In genomic region chr12:2998789-2999264, GRCh38 we compare ENCODE assay signal across 8 cellular contexts. TPM values are rescaled to one million over a fixed set of nuclear protein-coding genes. Genes with fewer than 3 reads are reported as not detected.
DNase-seq lines count a peak whose midpoint lies in the region; ATAC-seq and TF ChIP-seq lines count a peak whose summit lies in the region.

No MANE protein-coding gene starts in this region.

- H2BK15ac ChIP-seq in H9 (ENCODE audit: low read depth, low read length): no peak overlapping the region

- no peaks in the 10 kb centered on the region; the same call in 1 of the 2 replicates for H3K27me3 Mint-ChIP-seq in H9 (ENCODE audit: low read depth)

- H2AFZ ChIP-seq in H9 (ENCODE audit: low read length): no peak overlapping the region

- CTCF ChIA-PET in GM10248 (lab: Yijun Ruan, JAX): no interaction called here

- H3K4me2 ChIP-seq in H9 (ENCODE audit: insufficient read depth, insufficient read length, low read length): no peak overlapping the region

- H4K20me1 ChIP-seq in H9 (ENCODE audit: control insufficient read depth, insufficient read depth, insufficient read length): no peaks in the 10 kb centered on the region

- no peaks in the 10 kb centered on the region for H3K23me2 ChIP-seq in H9 (ENCODE audit: insufficient read length, low read depth, low read length, poor library complexity, severe bottlenecking)

- no peak overlapping the region for H3T11ph ChIP-seq in H9 (ENCODE audit: low read length)

- H3K9me3 ChIP-seq in H9 (ENCODE audit: control insufficient read depth, low read depth, low read length) (no peaks in the 10 kb centered on the region), skeletal muscle tissue (ENCODE audit: control insufficient read depth in 3 of 3, low read length in 3 of 3) (no peaks in the 10 kb centered on the region)

- no peaks in the 10 kb centered on the region for H3K9me3 Mint-ChIP-seq in H9

- H3K4ac ChIP-seq in H9 (ENCODE audit: low read depth, low read length): no peak overlapping the region

- H2AK5ac ChIP-seq in H9 (ENCODE audit: insufficient read length, low read length): no peak overlapping the region

- no peak overlapping the region for H4K8ac ChIP-seq in H9 (replicated peaks; ENCODE audit: insufficient read length, low read depth, low read length)

- DNase-seq in H9 (peak; percentile 86), left ventricle myocardium superior (peak; percentile 72), NCI-H748 (lab: John Stamatoyannopoulos, UW; ENCODE audit: unreplicated experiment) (no peak), GM10248 (ENCODE audit: extremely low spot score) (no peak)

- H3K27me3 ChIP-seq in H9 (ENCODE audit: insufficient read depth, low read length) (no peaks in the 10 kb centered on the region), skeletal muscle tissue (ENCODE audit: control insufficient read depth in 3 of 3, insufficient read depth in 3 of 3, low read length in 3 of 3) (no peaks in the 10 kb centered on the region)

- peak overlapping the region in 1 of 2 experiments; percentile 17; a peak in 1 of 5 replicates for H3K4me3 Mint-ChIP-seq in H9

- H3K27ac ChIP-seq in H9 (ENCODE audit: insufficient read length, low read depth, low read length): no peak overlapping the region
- H3K27ac ChIP-seq in angular gyrus (ENCODE audit: low read depth, low read length): peak overlapping the region; percentile 2
- H3K27ac ChIP-seq in skeletal muscle tissue (ENCODE audit: low read depth, low read length): peak overlapping the region; percentile 99

- H3K18ac ChIP-seq in H9 (ENCODE audit: insufficient read length, low read depth, low read length): no peak overlapping the region

- no peak overlapping the region for H2BK12ac ChIP-seq in H9 (ENCODE audit: insufficient read length, low read depth, low read length)

- TF ChIP-seq CTCF in H9 (conservative IDR thresholded peaks at IDR 0.05): no peak
- no peak for TF ChIP-seq CTCF in GM10248 (IDR thresholded peaks at IDR 0.05; ENCODE audit: control extremely low read depth, extremely low read depth, low read depth, missing control alignments)

- peaks cover 46 to 52% of the 10 kb centered on the region in 2 experiments for H3K4me1 Mint-ChIP-seq in H9

- peaks cover 10 to 79% (median 25%) of the 10 kb centered on the region in 3 experiments for H3K36me3 Mint-ChIP-seq in H9 (ENCODE audit: insufficient read depth in 1 of 3, low read depth in 3 of 3)

- H3K56ac ChIP-seq in H9 (ENCODE audit: insufficient read length, low read depth, low read length): no peak overlapping the region

- intact Hi-C loops in left ventricle myocardium superior (cut with micrococcal nuclease): no loop called here

- no CpG with 5 or more reads among the region's 12 CpGs for WGBS in H9 (ENCODE audit: extremely low coverage, insufficient read length, low lambda C conversion rate)

- H2BK5ac ChIP-seq in H9 (ENCODE audit: insufficient read length, low read length): no peak overlapping the region

- H3K36me3 ChIP-seq in skeletal muscle tissue (ENCODE audit: control insufficient read depth in 3 of 3, insufficient read depth in 3 of 3, low read length in 3 of 3): peaks cover 6 to 20% (median 11%) of the 10 kb centered on the region in 3 donors

- H2BK120ac ChIP-seq in H9 (ENCODE audit: low read depth, low read length, poor library complexity, severe bottlenecking): no peak overlapping the region

- H4K5ac ChIP-seq in H9 (ENCODE audit: insufficient read length, low read depth, low read length): no peak overlapping the region

- H3K27ac Mint-ChIP-seq in H9: peak overlapping the region; percentile 59 to 95 (median 94); a peak in 5 of 7 replicates

- peaks cover 4% of the 10 kb centered on the region; the same call in 1 of the 2 replicates for H3K79me2 ChIP-seq in H9 (ENCODE audit: insufficient read depth, low read length)

- H3K9ac ChIP-seq in H9 (ENCODE audit: extremely low read depth, insufficient read length, low read length): no peak overlapping the region
- peak overlapping the region; percentile 87 to 96 (median 93) for H3K9ac ChIP-seq in skeletal muscle tissue (ENCODE audit: low read depth in 1 of 3, low read length in 3 of 3)

- no peak overlapping the region for H4K91ac ChIP-seq in H9 (ENCODE audit: insufficient read length, low read depth, low read length)

- no peak overlapping the region for H2BK20ac ChIP-seq in H9 (ENCODE audit: low read depth, low read length, poor library complexity, severe bottlenecking)

- ATAC-seq in left ventricle myocardium superior (peak; percentile 98), GM21515 (IDR thresholded peaks at IDR 0.05; ENCODE audit: unreplicated experiment) (no peak), HG03097 (IDR thresholded peaks at IDR 0.05; ENCODE audit: low FRiP score, unreplicated experiment) (no peak)

- POLR2A ChIA-PET in GM10248 (lab: Yijun Ruan, JAX): no interaction called here

- peak overlapping the region in 2 of 3 donors; percentile 67 to 69 for H3K4me3 ChIP-seq in skeletal muscle tissue (ENCODE audit: low read length in 3 of 3)

- no peak overlapping the region for H3K23ac ChIP-seq in H9 (ENCODE audit: insufficient read length, low read depth, low read length)

- no peak overlapping the region; the same call in 1 of the 2 replicates for H3K14ac ChIP-seq in H9 (ENCODE audit: insufficient read depth, low read length)

- H3K4me1 ChIP-seq in H9 (ENCODE audit: insufficient read depth, low read length): peaks cover 8% of the 10 kb centered on the region
- H3K4me1 ChIP-seq in skeletal muscle tissue (ENCODE audit: control insufficient read depth in 3 of 3, insufficient read depth in 3 of 3, low read length in 3 of 3): peaks cover 56 to 85% (median 73%) of the 10 kb centered on the region in 3 donors

- H3K79me1 ChIP-seq in H9 (ENCODE audit: insufficient read depth, low read depth, low read length, poor library complexity, severe bottlenecking): peaks cover 12% of the 10 kb centered on the region

RNA-seq across cellular contexts. Expression of gene TEAD4, which starts 39.6 kb away (rescaled TPM):
- 127 and 133 TPM in 2 replicates for total RNA-seq in H9 (2021)
- total RNA-seq in left ventricle myocardium superior: 11.6 TPM
- 30.3 TPM for total RNA-seq in skeletal muscle tissue

Comparison
In these comparisons a context has a peak if more than half of its experiments do, and no peak if none do; other contexts are left out.
1. DNase-seq: peak in H9 (single experiment) and left ventricle myocardium superior (single experiment); none in NCI-H748 (single experiment) and GM10248 (single experiment).